ENCODE assay signal across 31 cellular contexts in genomic region chr1:70210820-70211219, GRCh38. TPM values are rescaled to one million over a fixed set of nuclear protein-coding genes. Genes with fewer than 3 reads are reported as not detected.
DNase-seq lines count a peak whose midpoint lies in the region; ATAC-seq and TF ChIP-seq lines count a peak whose summit lies in the region.
"Had no signal": no experiment of that assay in that cellular context is flagged by ENCODE, and none has a peak within 500 bp of the region (broad histone marks: within the 10 kb centered on the region; RNA-seq: fewer than 3 reads in every experiment).

No MANE protein-coding gene starts in this region.

- no peaks in the 10 kb centered on the region for H3K27me3 ChIP-seq in adipocyte (replicated peaks; ENCODE audit: control insufficient read depth, insufficient read depth, low read length)
- H3K27me3 ChIP-seq: body of pancreas, dorsolateral prefrontal cortex, esophagus squamous epithelium, gastrocnemius medialis, right atrium auricular region, uterus had no signal

- DNase-seq in activated CD8-positive, alpha-beta T cell treated with anti-CD3 and anti-CD28 coated beads for 36 hours: no peak
- no peak for DNase-seq in activated CD8-positive, alpha-beta T cell treated with anti-CD3 and anti-CD28 coated beads, Interleukin-2, amount 10 ng/mL, durations not matched to agents 7 days and 5 days
- peak; percentile 47 for DNase-seq in HCEC 1CT
- DNase-seq in adipocyte (ENCODE audit: low read depth): no peak
- DNase-seq in stimulated activated naive CD8-positive, alpha-beta T cell treated with anti-CD3 and anti-CD28 coated beads, Interleukin-15, Interleukin-2, amounts not matched to agents 100 U/mL and 50 U/mL, for 24 hours: no peak
- no peak for DNase-seq in DMS 273 treated with DMSO at 0.1 percent for 48 hours (lab: John Stamatoyannopoulos, UW)
- DNase-seq in activated CD4-positive, alpha-beta T cell treated with anti-CD3 and anti-CD28 coated beads for 4 hours: no peak
- DNase-seq in NAMALWA (ENCODE audit: low spot score): no peak
- DNase-seq: ACHN; activated CD8-positive, alpha-beta memory T cell treated with anti-CD3 and anti-CD28 coated beads for 24 hours; activated T-cell treated with anti-CD3 and anti-CD28 coated beads, Interleukin-2, amount 50 U/mL, for 4 hours; body of pancreas; CD8-positive, alpha-beta memory T cell; cerebellar nuclear complex; dorsolateral prefrontal cortex; EL; esophagus squamous epithelium; gastrocnemius medialis; kidney glomerular epithelial cell; NCI-H1105; NCI-H1930; NCI-H510A treated with DMSO at 0.1 percent for 48 hours; NK-92 treated with Interleukin-12 subunit alpha and Interleukin-12 subunit beta, amount 100 ng/mL, for 24 hours; Right ventricle myocardium superior; stimulated activated naive CD4-positive, alpha-beta T cell treated with Interleukin-2 at 50 U/mL for 16 hours; uterus had no signal

- H3K4me1 Mint-ChIP-seq in activated CD8-positive, alpha-beta T cell treated with anti-CD3 and anti-CD28 coated beads for 36 hours (ENCODE audit: low read depth): peaks cover 40% of the 10 kb centered on the region
- peaks cover 42% of the 10 kb centered on the region for H3K4me1 Mint-ChIP-seq in activated CD8-positive, alpha-beta T cell treated with anti-CD3 and anti-CD28 coated beads, Interleukin-2, amount 10 ng/mL, durations not matched to agents 7 days and 5 days (ENCODE audit: low read depth)

- H3K4me1 ChIP-seq in adipocyte (ENCODE audit: control insufficient read depth, insufficient read depth, low read length): peaks cover 49% of the 10 kb centered on the region

- intact Hi-C loops in activated CD8-positive, alpha-beta T cell treated with anti-CD3 and anti-CD28 coated beads for 36 hours (cut with micrococcal nuclease): no loop called here

- peaks cover 17% of the 10 kb centered on the region for H3K36me3 ChIP-seq in adipocyte (ENCODE audit: control insufficient read depth, insufficient read depth, low read length, severe bottlenecking)
- H3K36me3 ChIP-seq: thoracic aorta, uterus had no signal

- TF ChIP-seq CTCF in activated CD8-positive, alpha-beta T cell treated with anti-CD3 and anti-CD28 coated beads for 36 hours (IDR thresholded peaks at IDR 0.05): no peak

- POLR2A ChIA-PET in activated CD8-positive, alpha-beta T cell treated with anti-CD3 and anti-CD28 coated beads for 36 hours (lab: Charles Lee): interaction anchor here (0.7 to 3.3 kb wide), 3 partner anchors 10 to 853 kb away, joined by 3 to 15 read pairs (median 3); partner anchors contain the start of gene SRSF11
- POLR2A ChIA-PET in activated CD8-positive, alpha-beta T cell treated with anti-CD3 and anti-CD28 coated beads, Interleukin-2, amount 10 ng/mL, durations not matched to agents 7 days and 5 days (lab: Charles Lee): interaction anchor here (0.7 to 10.3 kb wide), 2 partner anchors 10 to 870 kb away, joined by 6 to 92 read pairs; partner anchors contain the start of gene SRSF11

- no peaks in the 10 kb centered on the region for H3K27me3 Mint-ChIP-seq in activated CD8-positive, alpha-beta T cell treated with anti-CD3 and anti-CD28 coated beads for 36 hours
- no peaks in the 10 kb centered on the region for H3K27me3 Mint-ChIP-seq in activated CD8-positive, alpha-beta T cell treated with anti-CD3 and anti-CD28 coated beads, Interleukin-2, amount 10 ng/mL, durations not matched to agents 7 days and 5 days (ENCODE audit: low read depth)
- H3K27me3 Mint-ChIP-seq: B cell; CD8-positive, alpha-beta memory T cell had no signal

- peak overlapping the region; percentile 66 for H3K27ac Mint-ChIP-seq in activated CD8-positive, alpha-beta T cell treated with anti-CD3 and anti-CD28 coated beads for 36 hours
- H3K27ac Mint-ChIP-seq in activated CD8-positive, alpha-beta T cell treated with anti-CD3 and anti-CD28 coated beads, Interleukin-2, amount 10 ng/mL, durations not matched to agents 7 days and 5 days: no peak overlapping the region
- H3K27ac Mint-ChIP-seq: B cell, mesothelial cell of epicardium had no signal

- H3K9me3 Mint-ChIP-seq in activated CD8-positive, alpha-beta T cell treated with anti-CD3 and anti-CD28 coated beads for 36 hours: no peaks in the 10 kb centered on the region
- H3K9me3 Mint-ChIP-seq in activated CD8-positive, alpha-beta T cell treated with anti-CD3 and anti-CD28 coated beads, Interleukin-2, amount 10 ng/mL, durations not matched to agents 7 days and 5 days (ENCODE audit: insufficient read depth): no peaks in the 10 kb centered on the region
- H3K9me3 Mint-ChIP-seq: activated T-cell treated with anti-CD3 and anti-CD28 coated beads, Interleukin-2, amount 50 U/mL, for 4 hours; CD8-positive, alpha-beta memory T cell; mesothelial cell of epicardium had no signal

- CTCF ChIA-PET in activated CD8-positive, alpha-beta T cell treated with anti-CD3 and anti-CD28 coated beads for 36 hours (lab: Charles Lee): no interaction called here
- CTCF ChIA-PET in activated CD8-positive, alpha-beta T cell treated with anti-CD3 and anti-CD28 coated beads, Interleukin-2, amount 10 ng/mL, durations not matched to agents 7 days and 5 days (lab: Charles Lee): interaction anchor here (1.4 to 2.9 kb wide), 2 partner anchors 10 kb away, joined by 5 to 8 read pairs; partner anchors contain the start of gene SRSF11

- no peaks in the 10 kb centered on the region for H3K9me3 ChIP-seq in adipocyte (ENCODE audit: control insufficient read depth, low read length)
- H3K9me3 ChIP-seq: body of pancreas, esophagus squamous epithelium, gastrocnemius medialis, right atrium auricular region, thoracic aorta, uterus had no signal

- H3K9ac ChIP-seq in adipocyte (ENCODE audit: low read length): peak overlapping the region; percentile 0

- peaks cover 25% of the 10 kb centered on the region for H3K36me3 Mint-ChIP-seq in activated CD8-positive, alpha-beta T cell treated with anti-CD3 and anti-CD28 coated beads for 36 hours (ENCODE audit: low read depth)
- peaks cover 31% of the 10 kb centered on the region for H3K36me3 Mint-ChIP-seq in activated CD8-positive, alpha-beta T cell treated with anti-CD3 and anti-CD28 coated beads, Interleukin-2, amount 10 ng/mL, durations not matched to agents 7 days and 5 days (ENCODE audit: low read depth)

- no peak overlapping the region for H3K4me3 Mint-ChIP-seq in activated CD8-positive, alpha-beta T cell treated with anti-CD3 and anti-CD28 coated beads for 36 hours
- no peak overlapping the region for H3K4me3 Mint-ChIP-seq in activated CD8-positive, alpha-beta T cell treated with anti-CD3 and anti-CD28 coated beads, Interleukin-2, amount 10 ng/mL, durations not matched to agents 7 days and 5 days
- H3K4me3 Mint-ChIP-seq: activated T-cell treated with anti-CD3 and anti-CD28 coated beads, Interleukin-2, amount 50 U/mL, for 4 hours; B cell; mesothelial cell of epicardium had no signal

- H3K4me3 ChIP-seq in adipocyte (ENCODE audit: low read length): peak overlapping the region; percentile 25
- H3K4me3 ChIP-seq: body of pancreas, dorsolateral prefrontal cortex, esophagus squamous epithelium, gastrocnemius medialis, right atrium auricular region, smooth muscle cell, thoracic aorta, uterus had no signal

- peak; percentile 29 for ATAC-seq in activated CD8-positive, alpha-beta T cell treated with anti-CD3 and anti-CD28 coated beads for 36 hours
- no peak for ATAC-seq in activated CD8-positive, alpha-beta T cell treated with anti-CD3 and anti-CD28 coated beads, Interleukin-2, amount 10 ng/mL, durations not matched to agents 7 days and 5 days
- ATAC-seq in stimulated activated naive CD8-positive, alpha-beta T cell treated with anti-CD3 and anti-CD28 coated beads, Interleukin-15, Interleukin-2, amounts not matched to agents 100 U/mL and 50 U/mL, for 24 hours: peak; percentile 40
- ATAC-seq: body of pancreas, gastrocnemius medialis had no signal

RNA-seq across cellular contexts. Expression of gene LRRC40, which starts 5.4 kb away (rescaled TPM):
- total RNA-seq in activated CD8-positive, alpha-beta T cell treated with anti-CD3 and anti-CD28 coated beads for 36 hours: 10 to 100 TPM; 20.9 to 21.0 TPM
- 10 to 100 TPM; 22.5 to 22.7 TPM for total RNA-seq in activated CD8-positive, alpha-beta T cell treated with anti-CD3 and anti-CD28 coated beads, Interleukin-2, amount 10 ng/mL, durations not matched to agents 7 days and 5 days

RNA-seq across cellular contexts. Expression of gene SRSF11, which starts 10.4 kb away (rescaled TPM):
- total RNA-seq in activated CD8-positive, alpha-beta T cell treated with anti-CD3 and anti-CD28 coated beads for 36 hours: 100 to 1,000 TPM; 194 to 203 TPM
- total RNA-seq in activated CD8-positive, alpha-beta T cell treated with anti-CD3 and anti-CD28 coated beads, Interleukin-2, amount 10 ng/mL, durations not matched to agents 7 days and 5 days: 100 to 1,000 TPM; 165 to 169 TPM
